ENCODE assay signal across 1 cellular context in genomic region chr19:46984077-46985010, GRCh38.
A peak's percentile ranks its signal among the peaks of the same experiment; 100 is the strongest.
TF ChIP-seq lines count a peak whose summit lies in the region.

No MANE protein-coding gene starts in this region.

TF ChIP-seq in K562, 482 proteins besides CTCF, POLR2A, EP300 and RAD21 (continued from another document):
- TF ChIP-seq, protein P1, sequence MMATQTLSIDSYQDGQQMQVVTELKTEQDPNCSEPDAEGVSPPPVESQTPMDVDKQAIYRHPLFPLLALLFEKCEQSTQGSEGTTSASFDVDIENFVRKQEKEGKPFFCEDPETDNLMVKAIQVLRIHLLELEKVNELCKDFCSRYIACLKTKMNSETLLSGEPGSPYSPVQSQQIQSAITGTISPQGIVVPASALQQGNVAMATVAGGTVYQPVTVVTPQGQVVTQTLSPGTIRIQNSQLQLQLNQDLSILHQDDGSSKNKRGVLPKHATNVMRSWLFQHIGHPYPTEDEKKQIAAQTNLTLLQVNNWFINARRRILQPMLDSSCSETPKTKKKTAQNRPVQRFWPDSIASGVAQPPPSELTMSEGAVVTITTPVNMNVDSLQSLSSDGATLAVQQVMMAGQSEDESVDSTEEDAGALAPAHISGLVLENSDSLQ (IDR thresholded peaks at IDR 0.05): peak; percentile 32; the same call in 1 of the 2 replicates
- TF ChIP-seq BCLAF1 (IDR thresholded peaks at IDR 0.05; ENCODE audit: borderline replicate concordance in 1 of 2, control insufficient read depth in 1 of 2, low read depth in 2 of 2, low read length in 1 of 2) (no peak), MEIS2 (IDR thresholded peaks at IDR 0.05; ENCODE audit: partially characterized antibody) (peak; percentile 82), LEF1 (IDR thresholded peaks at IDR 0.05) (no peak), CEBPG (CRISPR knock-in tag; IDR thresholded peaks at IDR 0.05) (0 out of 2 replicates have a peak, but pooled peaks have one; percentile 23), CEBPG (tag; conservative IDR thresholded peaks at IDR 0.05 in 1 of 2, IDR thresholded peaks at IDR 0.05 in 1 of 2) (peak; percentile 30 to 71; a peak in 2 of 4 replicates), NR2C2 (CRISPR knock-in tag; IDR thresholded peaks at IDR 0.05) (no peak), NR2C2 (tag; IDR thresholded peaks at IDR 0.05) (0 out of 2 replicates have a peak, but pooled peaks have one; percentile 13)
- TF ChIP-seq, protein P2, sequence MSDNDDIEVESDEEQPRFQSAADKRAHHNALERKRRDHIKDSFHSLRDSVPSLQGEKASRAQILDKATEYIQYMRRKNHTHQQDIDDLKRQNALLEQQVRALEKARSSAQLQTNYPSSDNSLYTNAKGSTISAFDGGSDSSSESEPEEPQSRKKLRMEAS (CRISPR knock-in tag; IDR thresholded peaks at IDR 0.05): peak; percentile 39; the same call in 1 of the 2 replicates
